Comparison of ENCODE assay signal across 1 cellular context in the genomic region with DNA sequence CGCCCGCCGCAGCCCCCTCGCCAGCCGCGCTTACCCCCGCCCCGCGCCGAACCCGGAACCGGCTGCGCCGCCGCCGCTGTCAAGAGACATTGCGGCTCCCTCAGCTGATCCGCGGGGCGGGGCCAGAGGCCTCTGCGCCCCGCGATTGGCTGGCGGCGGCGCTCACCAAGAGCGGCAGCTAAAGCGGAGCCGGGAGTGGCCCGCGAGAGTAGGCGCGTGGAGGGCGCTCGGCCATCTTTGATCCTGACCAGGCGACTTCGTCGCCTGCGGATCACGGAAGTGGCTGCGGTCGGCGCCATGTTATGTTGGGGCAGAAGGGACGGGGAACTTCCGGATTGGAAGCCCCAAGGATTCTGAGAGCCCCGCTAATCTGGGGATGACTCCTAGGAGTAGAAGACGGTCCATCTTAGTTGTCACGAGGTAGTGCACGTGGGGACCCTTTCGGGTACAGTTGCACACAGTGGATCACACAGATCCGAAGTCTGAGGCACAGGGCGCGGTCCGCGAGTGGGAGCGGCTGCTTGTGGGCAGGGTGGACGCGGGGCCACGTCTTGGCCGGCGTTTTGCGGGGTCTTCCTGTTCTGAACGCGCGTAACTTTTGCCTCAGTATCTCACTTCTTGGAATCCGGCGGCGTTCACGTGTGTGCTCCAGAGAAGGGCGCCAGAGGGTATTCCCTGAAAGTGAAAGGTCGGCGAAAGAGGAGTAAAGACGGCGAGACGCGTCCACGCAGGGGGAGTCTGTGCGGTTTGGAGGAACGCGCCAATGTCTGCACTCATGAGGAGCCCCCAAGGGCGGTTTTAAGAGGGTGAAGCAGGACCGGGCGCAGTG.
TF ChIP-seq lines count a peak whose summit lies in the region.

A gene with protein sequence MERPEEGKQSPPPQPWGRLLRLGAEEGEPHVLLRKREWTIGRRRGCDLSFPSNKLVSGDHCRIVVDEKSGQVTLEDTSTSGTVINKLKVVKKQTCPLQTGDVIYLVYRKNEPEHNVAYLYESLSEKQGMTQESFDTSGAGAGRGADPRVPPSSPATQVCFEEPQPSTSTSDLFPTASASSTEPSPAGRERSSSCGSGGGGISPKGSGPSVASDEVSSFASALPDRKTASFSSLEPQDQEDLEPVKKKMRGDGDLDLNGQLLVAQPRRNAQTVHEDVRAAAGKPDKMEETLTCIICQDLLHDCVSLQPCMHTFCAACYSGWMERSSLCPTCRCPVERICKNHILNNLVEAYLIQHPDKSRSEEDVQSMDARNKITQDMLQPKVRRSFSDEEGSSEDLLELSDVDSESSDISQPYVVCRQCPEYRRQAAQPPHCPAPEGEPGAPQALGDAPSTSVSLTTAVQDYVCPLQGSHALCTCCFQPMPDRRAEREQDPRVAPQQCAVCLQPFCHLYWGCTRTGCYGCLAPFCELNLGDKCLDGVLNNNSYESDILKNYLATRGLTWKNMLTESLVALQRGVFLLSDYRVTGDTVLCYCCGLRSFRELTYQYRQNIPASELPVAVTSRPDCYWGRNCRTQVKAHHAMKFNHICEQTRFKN (minus strand): TSS at position 93 of the 829 bp plus-strand sequence. CDS start 277 bp downstream, outside the sequence.

TF ChIP-seq in K562, 482 proteins besides CTCF, POLR2A, EP300 and RAD21 (continued from another document and continues in another):
- TF ChIP-seq, protein P1, sequence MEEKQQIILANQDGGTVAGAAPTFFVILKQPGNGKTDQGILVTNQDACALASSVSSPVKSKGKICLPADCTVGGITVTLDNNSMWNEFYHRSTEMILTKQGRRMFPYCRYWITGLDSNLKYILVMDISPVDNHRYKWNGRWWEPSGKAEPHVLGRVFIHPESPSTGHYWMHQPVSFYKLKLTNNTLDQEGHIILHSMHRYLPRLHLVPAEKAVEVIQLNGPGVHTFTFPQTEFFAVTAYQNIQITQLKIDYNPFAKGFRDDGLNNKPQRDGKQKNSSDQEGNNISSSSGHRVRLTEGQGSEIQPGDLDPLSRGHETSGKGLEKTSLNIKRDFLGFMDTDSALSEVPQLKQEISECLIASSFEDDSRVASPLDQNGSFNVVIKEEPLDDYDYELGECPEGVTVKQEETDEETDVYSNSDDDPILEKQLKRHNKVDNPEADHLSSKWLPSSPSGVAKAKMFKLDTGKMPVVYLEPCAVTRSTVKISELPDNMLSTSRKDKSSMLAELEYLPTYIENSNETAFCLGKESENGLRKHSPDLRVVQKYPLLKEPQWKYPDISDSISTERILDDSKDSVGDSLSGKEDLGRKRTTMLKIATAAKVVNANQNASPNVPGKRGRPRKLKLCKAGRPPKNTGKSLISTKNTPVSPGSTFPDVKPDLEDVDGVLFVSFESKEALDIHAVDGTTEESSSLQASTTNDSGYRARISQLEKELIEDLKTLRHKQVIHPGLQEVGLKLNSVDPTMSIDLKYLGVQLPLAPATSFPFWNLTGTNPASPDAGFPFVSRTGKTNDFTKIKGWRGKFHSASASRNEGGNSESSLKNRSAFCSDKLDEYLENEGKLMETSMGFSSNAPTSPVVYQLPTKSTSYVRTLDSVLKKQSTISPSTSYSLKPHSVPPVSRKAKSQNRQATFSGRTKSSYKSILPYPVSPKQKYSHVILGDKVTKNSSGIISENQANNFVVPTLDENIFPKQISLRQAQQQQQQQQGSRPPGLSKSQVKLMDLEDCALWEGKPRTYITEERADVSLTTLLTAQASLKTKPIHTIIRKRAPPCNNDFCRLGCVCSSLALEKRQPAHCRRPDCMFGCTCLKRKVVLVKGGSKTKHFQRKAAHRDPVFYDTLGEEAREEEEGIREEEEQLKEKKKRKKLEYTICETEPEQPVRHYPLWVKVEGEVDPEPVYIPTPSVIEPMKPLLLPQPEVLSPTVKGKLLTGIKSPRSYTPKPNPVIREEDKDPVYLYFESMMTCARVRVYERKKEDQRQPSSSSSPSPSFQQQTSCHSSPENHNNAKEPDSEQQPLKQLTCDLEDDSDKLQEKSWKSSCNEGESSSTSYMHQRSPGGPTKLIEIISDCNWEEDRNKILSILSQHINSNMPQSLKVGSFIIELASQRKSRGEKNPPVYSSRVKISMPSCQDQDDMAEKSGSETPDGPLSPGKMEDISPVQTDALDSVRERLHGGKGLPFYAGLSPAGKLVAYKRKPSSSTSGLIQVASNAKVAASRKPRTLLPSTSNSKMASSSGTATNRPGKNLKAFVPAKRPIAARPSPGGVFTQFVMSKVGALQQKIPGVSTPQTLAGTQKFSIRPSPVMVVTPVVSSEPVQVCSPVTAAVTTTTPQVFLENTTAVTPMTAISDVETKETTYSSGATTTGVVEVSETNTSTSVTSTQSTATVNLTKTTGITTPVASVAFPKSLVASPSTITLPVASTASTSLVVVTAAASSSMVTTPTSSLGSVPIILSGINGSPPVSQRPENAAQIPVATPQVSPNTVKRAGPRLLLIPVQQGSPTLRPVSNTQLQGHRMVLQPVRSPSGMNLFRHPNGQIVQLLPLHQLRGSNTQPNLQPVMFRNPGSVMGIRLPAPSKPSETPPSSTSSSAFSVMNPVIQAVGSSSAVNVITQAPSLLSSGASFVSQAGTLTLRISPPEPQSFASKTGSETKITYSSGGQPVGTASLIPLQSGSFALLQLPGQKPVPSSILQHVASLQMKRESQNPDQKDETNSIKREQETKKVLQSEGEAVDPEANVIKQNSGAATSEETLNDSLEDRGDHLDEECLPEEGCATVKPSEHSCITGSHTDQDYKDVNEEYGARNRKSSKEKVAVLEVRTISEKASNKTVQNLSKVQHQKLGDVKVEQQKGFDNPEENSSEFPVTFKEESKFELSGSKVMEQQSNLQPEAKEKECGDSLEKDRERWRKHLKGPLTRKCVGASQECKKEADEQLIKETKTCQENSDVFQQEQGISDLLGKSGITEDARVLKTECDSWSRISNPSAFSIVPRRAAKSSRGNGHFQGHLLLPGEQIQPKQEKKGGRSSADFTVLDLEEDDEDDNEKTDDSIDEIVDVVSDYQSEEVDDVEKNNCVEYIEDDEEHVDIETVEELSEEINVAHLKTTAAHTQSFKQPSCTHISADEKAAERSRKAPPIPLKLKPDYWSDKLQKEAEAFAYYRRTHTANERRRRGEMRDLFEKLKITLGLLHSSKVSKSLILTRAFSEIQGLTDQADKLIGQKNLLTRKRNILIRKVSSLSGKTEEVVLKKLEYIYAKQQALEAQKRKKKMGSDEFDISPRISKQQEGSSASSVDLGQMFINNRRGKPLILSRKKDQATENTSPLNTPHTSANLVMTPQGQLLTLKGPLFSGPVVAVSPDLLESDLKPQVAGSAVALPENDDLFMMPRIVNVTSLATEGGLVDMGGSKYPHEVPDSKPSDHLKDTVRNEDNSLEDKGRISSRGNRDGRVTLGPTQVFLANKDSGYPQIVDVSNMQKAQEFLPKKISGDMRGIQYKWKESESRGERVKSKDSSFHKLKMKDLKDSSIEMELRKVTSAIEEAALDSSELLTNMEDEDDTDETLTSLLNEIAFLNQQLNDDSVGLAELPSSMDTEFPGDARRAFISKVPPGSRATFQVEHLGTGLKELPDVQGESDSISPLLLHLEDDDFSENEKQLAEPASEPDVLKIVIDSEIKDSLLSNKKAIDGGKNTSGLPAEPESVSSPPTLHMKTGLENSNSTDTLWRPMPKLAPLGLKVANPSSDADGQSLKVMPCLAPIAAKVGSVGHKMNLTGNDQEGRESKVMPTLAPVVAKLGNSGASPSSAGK (IDR thresholded peaks at IDR 0.05): peak; percentile 95
- TF ChIP-seq RBM39 (optimal IDR thresholded peaks at IDR 0.05; ENCODE audit: low read depth, low read length) (no peak), RBM22 (IDR thresholded peaks at IDR 0.05; ENCODE audit: low read depth, low read length, poor library complexity, severe bottlenecking) (no peak), RBFOX2 (IDR thresholded peaks at IDR 0.05; ENCODE audit: low read depth, low read length) (peak; percentile 85), POLR3A (IDR thresholded peaks at IDR 0.05; ENCODE audit: borderline replicate concordance, extremely low read depth, insufficient read depth, insufficient read length) (no peak), LARP7 (IDR thresholded peaks at IDR 0.05) (no peak), NRF1 (conservative IDR thresholded peaks at IDR 0.05 in 1 of 2, IDR thresholded peaks at IDR 0.05 in 1 of 2) (peak; percentile 77 to 80), ZNF282 (CRISPR knock-in tag; IDR thresholded peaks at IDR 0.05) (no peak), PHB2 (IDR thresholded peaks at IDR 0.05; ENCODE audit: low read depth) (no peak), SREBF2 (CRISPR knock-in tag; IDR thresholded peaks at IDR 0.05) (no peak), SNRNP70 (optimal IDR thresholded peaks at IDR 0.05; ENCODE audit: low read depth, low read length) (no peak), ATF1 (CRISPR knock-in tag; IDR thresholded peaks at IDR 0.05) (peak; percentile 52), ATF1 (tag; IDR thresholded peaks at IDR 0.05) (peak; percentile 88), EGR1 (conservative IDR thresholded peaks at IDR 0.05) (no peak), ZNF561 (CRISPR knock-in tag; conservative IDR thresholded peaks at IDR 0.05) (no peak)
- TF ChIP-seq, protein P2, sequence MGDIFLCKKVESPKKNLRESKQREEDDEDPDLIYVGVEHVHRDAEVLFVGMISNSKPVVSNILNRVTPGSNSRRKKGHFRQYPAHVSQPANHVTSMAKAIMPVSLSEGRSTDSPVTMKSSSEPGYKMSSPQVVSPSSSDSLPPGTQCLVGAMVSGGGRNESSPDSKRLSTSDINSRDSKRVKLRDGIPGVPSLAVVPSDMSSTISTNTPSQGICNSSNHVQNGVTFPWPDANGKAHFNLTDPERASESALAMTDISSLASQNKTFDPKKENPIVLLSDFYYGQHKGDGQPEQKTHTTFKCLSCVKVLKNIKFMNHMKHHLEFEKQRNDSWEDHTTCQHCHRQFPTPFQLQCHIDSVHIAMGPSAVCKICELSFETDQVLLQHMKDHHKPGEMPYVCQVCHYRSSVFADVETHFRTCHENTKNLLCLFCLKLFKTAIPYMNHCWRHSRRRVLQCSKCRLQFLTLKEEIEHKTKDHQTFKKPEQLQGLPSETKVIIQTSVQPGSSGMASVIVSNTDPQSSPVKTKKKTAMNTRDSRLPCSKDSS (IDR thresholded peaks at IDR 0.05; ENCODE audit: low read depth, partially characterized antibody): no peak
- TF ChIP-seq, protein P3, sequence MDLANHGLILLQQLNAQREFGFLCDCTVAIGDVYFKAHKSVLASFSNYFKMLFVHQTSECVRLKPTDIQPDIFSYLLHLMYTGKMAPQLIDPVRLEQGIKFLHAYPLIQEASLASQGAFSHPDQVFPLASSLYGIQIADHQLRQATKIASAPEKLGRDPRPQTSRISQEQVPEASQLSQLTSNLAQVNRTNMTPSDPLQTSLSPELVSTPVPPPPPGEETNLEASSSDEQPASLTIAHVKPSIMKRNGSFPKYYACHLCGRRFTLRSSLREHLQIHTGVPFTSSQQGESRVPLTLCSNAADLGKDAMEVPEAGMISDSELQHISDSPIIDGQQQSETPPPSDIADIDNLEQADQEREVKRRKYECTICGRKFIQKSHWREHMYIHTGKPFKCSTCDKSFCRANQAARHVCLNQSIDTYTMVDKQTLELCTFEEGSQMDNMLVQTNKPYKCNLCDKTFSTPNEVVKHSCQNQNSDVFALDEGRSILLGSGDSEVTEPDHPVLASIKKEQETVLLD (IDR thresholded peaks at IDR 0.05): no peak
- TF ChIP-seq, protein P4, sequence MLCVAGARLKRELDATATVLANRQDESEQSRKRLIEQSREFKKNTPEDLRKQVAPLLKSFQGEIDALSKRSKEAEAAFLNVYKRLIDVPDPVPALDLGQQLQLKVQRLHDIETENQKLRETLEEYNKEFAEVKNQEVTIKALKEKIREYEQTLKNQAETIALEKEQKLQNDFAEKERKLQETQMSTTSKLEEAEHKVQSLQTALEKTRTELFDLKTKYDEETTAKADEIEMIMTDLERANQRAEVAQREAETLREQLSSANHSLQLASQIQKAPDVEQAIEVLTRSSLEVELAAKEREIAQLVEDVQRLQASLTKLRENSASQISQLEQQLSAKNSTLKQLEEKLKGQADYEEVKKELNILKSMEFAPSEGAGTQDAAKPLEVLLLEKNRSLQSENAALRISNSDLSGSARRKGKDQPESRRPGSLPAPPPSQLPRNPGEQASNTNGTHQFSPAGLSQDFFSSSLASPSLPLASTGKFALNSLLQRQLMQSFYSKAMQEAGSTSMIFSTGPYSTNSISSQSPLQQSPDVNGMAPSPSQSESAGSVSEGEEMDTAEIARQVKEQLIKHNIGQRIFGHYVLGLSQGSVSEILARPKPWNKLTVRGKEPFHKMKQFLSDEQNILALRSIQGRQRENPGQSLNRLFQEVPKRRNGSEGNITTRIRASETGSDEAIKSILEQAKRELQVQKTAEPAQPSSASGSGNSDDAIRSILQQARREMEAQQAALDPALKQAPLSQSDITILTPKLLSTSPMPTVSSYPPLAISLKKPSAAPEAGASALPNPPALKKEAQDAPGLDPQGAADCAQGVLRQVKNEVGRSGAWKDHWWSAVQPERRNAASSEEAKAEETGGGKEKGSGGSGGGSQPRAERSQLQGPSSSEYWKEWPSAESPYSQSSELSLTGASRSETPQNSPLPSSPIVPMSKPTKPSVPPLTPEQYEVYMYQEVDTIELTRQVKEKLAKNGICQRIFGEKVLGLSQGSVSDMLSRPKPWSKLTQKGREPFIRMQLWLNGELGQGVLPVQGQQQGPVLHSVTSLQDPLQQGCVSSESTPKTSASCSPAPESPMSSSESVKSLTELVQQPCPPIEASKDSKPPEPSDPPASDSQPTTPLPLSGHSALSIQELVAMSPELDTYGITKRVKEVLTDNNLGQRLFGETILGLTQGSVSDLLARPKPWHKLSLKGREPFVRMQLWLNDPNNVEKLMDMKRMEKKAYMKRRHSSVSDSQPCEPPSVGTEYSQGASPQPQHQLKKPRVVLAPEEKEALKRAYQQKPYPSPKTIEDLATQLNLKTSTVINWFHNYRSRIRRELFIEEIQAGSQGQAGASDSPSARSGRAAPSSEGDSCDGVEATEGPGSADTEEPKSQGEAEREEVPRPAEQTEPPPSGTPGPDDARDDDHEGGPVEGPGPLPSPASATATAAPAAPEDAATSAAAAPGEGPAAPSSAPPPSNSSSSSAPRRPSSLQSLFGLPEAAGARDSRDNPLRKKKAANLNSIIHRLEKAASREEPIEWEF (CRISPR knock-in tag; IDR thresholded peaks at IDR 0.05): no peak
- TF ChIP-seq, protein P5, sequence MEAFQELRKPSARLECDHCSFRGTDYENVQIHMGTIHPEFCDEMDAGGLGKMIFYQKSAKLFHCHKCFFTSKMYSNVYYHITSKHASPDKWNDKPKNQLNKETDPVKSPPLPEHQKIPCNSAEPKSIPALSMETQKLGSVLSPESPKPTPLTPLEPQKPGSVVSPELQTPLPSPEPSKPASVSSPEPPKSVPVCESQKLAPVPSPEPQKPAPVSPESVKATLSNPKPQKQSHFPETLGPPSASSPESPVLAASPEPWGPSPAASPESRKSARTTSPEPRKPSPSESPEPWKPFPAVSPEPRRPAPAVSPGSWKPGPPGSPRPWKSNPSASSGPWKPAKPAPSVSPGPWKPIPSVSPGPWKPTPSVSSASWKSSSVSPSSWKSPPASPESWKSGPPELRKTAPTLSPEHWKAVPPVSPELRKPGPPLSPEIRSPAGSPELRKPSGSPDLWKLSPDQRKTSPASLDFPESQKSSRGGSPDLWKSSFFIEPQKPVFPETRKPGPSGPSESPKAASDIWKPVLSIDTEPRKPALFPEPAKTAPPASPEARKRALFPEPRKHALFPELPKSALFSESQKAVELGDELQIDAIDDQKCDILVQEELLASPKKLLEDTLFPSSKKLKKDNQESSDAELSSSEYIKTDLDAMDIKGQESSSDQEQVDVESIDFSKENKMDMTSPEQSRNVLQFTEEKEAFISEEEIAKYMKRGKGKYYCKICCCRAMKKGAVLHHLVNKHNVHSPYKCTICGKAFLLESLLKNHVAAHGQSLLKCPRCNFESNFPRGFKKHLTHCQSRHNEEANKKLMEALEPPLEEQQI (IDR thresholded peaks at IDR 0.05): peak; percentile 79; the same call in 1 of the 2 replicates
- TF ChIP-seq, protein P6, sequence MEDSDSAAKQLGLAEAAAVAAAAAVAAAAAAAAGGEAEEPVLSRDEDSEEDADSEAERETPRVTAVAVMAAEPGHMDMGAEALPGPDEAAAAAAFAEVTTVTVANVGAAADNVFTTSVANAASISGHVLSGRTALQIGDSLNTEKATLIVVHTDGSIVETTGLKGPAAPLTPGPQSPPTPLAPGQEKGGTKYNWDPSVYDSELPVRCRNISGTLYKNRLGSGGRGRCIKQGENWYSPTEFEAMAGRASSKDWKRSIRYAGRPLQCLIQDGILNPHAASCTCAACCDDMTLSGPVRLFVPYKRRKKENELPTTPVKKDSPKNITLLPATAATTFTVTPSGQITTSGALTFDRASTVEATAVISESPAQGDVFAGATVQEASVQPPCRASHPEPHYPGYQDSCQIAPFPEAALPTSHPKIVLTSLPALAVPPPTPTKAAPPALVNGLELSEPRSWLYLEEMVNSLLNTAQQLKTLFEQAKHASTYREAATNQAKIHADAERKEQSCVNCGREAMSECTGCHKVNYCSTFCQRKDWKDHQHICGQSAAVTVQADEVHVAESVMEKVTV (CRISPR knock-in tag; IDR thresholded peaks at IDR 0.05): no peak
